In the genomic region with DNA sequence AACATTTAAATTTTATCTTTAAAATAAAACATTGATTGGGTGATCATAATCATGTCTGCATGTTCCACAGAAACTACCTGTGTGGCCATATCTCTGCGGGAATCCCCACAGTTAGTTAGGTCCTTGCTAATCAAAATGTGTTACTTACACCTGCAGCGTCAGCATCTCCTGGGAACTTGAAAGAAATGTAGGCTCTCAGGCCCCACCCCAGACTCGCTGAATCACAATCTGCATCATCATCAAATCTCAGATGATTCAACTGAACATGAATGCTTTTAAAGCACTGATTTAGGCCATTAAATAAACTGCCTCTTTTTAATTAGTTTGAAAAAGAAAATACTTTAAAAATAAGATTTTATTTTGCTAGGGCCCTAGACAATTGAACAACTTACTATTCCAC, we compare ENCODE assay signal across 1 cellular context.
TF ChIP-seq lines count a peak whose summit lies in the region.

No MANE protein-coding gene starts in this region.

TF ChIP-seq in H1, 55 proteins besides CTCF, POLR2A, EP300 and RAD21:
- TF ChIP-seq MAFK (IDR thresholded peaks at IDR 0.05; ENCODE audit: low read depth, low read length) (peak; percentile 40; the same call in 1 of the 2 replicates), BACH1 (IDR thresholded peaks at IDR 0.05; ENCODE audit: low read length) (no peak; the same call in 1 of the 2 replicates)
